Comparison of ENCODE assay signal across 1 cellular context in the genomic region with DNA sequence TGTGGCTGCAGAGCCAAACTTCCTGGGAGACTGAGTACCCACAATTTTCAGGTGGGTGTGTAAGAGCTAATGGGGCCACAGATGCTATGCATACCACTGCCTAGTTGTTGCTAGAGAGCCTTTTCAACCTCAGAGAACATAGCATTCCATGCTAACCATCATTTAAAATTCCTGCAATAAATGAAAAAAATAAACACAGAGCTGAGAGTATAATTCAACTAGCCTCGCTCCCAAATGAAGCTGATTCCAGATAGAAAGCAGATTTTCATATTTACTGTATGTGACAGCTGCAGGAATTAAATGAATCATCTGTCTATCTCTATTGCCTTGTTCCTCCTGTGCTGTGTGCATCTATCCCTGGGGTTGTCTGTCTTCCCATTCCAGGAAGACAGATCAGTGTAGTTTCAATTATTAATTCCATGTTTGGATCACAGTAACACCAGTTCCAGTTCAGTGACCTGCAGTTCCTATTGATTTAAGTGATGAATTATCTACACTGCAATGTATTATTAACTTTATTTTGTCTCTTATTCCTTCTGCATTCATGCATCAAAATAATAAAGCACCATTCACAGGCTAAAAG.
TF ChIP-seq lines count a peak whose summit lies in the region.

No MANE protein-coding gene starts in this region.

TF ChIP-seq in neural cell, 6 proteins besides CTCF, POLR2A, EP300 and RAD21 (continued from another document):
- TF ChIP-seq, protein P1, sequence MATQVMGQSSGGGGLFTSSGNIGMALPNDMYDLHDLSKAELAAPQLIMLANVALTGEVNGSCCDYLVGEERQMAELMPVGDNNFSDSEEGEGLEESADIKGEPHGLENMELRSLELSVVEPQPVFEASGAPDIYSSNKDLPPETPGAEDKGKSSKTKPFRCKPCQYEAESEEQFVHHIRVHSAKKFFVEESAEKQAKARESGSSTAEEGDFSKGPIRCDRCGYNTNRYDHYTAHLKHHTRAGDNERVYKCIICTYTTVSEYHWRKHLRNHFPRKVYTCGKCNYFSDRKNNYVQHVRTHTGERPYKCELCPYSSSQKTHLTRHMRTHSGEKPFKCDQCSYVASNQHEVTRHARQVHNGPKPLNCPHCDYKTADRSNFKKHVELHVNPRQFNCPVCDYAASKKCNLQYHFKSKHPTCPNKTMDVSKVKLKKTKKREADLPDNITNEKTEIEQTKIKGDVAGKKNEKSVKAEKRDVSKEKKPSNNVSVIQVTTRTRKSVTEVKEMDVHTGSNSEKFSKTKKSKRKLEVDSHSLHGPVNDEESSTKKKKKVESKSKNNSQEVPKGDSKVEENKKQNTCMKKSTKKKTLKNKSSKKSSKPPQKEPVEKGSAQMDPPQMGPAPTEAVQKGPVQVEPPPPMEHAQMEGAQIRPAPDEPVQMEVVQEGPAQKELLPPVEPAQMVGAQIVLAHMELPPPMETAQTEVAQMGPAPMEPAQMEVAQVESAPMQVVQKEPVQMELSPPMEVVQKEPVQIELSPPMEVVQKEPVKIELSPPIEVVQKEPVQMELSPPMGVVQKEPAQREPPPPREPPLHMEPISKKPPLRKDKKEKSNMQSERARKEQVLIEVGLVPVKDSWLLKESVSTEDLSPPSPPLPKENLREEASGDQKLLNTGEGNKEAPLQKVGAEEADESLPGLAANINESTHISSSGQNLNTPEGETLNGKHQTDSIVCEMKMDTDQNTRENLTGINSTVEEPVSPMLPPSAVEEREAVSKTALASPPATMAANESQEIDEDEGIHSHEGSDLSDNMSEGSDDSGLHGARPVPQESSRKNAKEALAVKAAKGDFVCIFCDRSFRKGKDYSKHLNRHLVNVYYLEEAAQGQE (IDR thresholded peaks at IDR 0.05; ENCODE audit: borderline replicate concordance): peak; percentile 85
TF ChIP-seq in neural cell: peak in this region for 2.
